29 cellular contexts compared by ENCODE assay signal in the genomic region with DNA sequence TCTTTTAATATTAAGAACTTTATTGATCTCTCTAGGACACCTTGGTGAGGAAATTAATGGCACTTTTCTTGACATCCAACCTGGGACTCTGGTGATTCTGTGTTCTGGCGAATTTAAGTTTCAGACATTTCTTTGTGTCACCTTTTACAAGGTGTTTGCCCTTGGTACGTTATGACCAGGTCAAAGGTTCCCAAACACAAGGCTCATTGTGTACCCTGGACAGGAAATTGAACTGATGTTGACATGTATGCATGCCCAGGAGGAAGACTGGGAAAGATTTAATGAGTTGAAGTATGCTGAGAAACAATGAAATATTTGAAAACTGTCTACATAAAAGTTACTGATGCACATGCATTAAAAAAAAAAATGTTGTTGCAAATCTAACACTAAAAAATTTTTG. TPM values are rescaled to one million over a fixed set of nuclear protein-coding genes. Genes with fewer than 3 reads are reported as not detected.
"Had no signal": no experiment of that assay in that cellular context is flagged by ENCODE, and none has a peak within 500 bp of the region (broad histone marks: within the 10 kb centered on the region; RNA-seq: fewer than 3 reads in every experiment).

No MANE protein-coding gene starts in this region.

- DNase-seq: activated CD4-positive, alpha-beta T cell treated with anti-CD3 and anti-CD28 coated beads, Interleukin-2, amount 10 ng/mL, durations not matched to agents 24 days and 14 days; activated CD4-positive, alpha-beta T cell treated with anti-CD3 and anti-CD28 coated beads, Interleukin-2, amount 50 U/mL, for 4 hours; activated CD8-positive, alpha-beta T cell treated with anti-CD3 and anti-CD28 coated beads for 36 hours; activated effector memory CD4-positive, alpha-beta T cell treated with anti-CD3 and anti-CD28 coated beads, Interleukin-2, amount 50 U/mL, for 16 hours; activated naive CD4-positive, alpha-beta T cell; activated naive CD4-positive, alpha-beta T cell treated with anti-CD3 and anti-CD28 coated beads, Interleukin-2, amount 50 U/mL, for 16 hours; activated T-cell treated with anti-CD3 and anti-CD28 coated beads, Interleukin-2, amount 50 U/mL, for 1 hour; activated T-cell treated with anti-CD3 and anti-CD28 coated beads, Interleukin-2, amount 50 U/mL, for 72 hours; adrenal gland; body of pancreas; NCI-H1092 treated with DMSO at 0.1 percent for 48 hours; NCI-H1417; NCI-H146; NCI-H187; NCI-H2081 treated with DMSO at 0.1 percent for 48 hours; NCI-H345; NCI-H524 treated with DMSO at 0.1 percent for 48 hours; PC-3; Peyer's patch; RPMI8226; SHP77 treated with DMSO at 0.1 percent for 48 hours; SK-N-SH had no signal

- H3K4me1 ChIP-seq: adrenal gland, breast epithelium, Peyer's patch had no signal

- H3K36me3 ChIP-seq: adrenal gland, breast epithelium, Peyer's patch, SJSA1 had no signal

- H3K9me3 Mint-ChIP-seq: activated CD4-positive, alpha-beta T cell treated with anti-CD3 and anti-CD28 coated beads, Interleukin-2, amount 10 ng/mL, durations not matched to agents 24 days and 14 days; activated T-helper 17 cell treated with anti-CD3 and anti-CD28 coated beads, Interleukin-2, amount 50 U/mL, for 72 hours; T-helper 1 cell treated with Interleukin-12 subunit alpha and Interleukin-12 subunit beta and Interleukin-4 antibody, amounts not matched to agents 30 μg/mL and 1 μg/mL, for 36 hours had no signal

- H3K27ac Mint-ChIP-seq: activated CD4-positive, alpha-beta T cell treated with anti-CD3 and anti-CD28 coated beads, Interleukin-2, amount 10 ng/mL, durations not matched to agents 24 days and 14 days; activated CD8-positive, alpha-beta T cell treated with anti-CD3 and anti-CD28 coated beads for 36 hours; activated T-cell treated with anti-CD3 and anti-CD28 coated beads, Interleukin-2, amount 50 U/mL, for 72 hours; activated T-helper 17 cell treated with anti-CD3 and anti-CD28 coated beads, Interleukin-2, amount 50 U/mL, for 72 hours; T-helper 1 cell treated with Interleukin-12 subunit alpha and Interleukin-12 subunit beta and Interleukin-4 antibody, amounts not matched to agents 30 μg/mL and 1 μg/mL, for 36 hours; T-helper 2 cell treated with Interferon-gamma antibody and Interleukin-4, amounts not matched to agents 5 μg/mL and 100 μg/mL, for 36 hours had no signal

- H3K4me3 Mint-ChIP-seq: activated CD4-positive, alpha-beta T cell treated with anti-CD3 and anti-CD28 coated beads, Interleukin-2, amount 10 ng/mL, durations not matched to agents 24 days and 14 days; activated CD8-positive, alpha-beta T cell treated with anti-CD3 and anti-CD28 coated beads for 36 hours; activated T-cell treated with anti-CD3 and anti-CD28 coated beads, Interleukin-2, amount 50 U/mL, for 72 hours; activated T-helper 17 cell treated with anti-CD3 and anti-CD28 coated beads, Interleukin-2, amount 50 U/mL, for 72 hours; T-helper 1 cell treated with Interleukin-12 subunit alpha and Interleukin-12 subunit beta and Interleukin-4 antibody, amounts not matched to agents 30 μg/mL and 1 μg/mL, for 36 hours; T-helper 2 cell treated with Interferon-gamma antibody and Interleukin-4, amounts not matched to agents 5 μg/mL and 100 μg/mL, for 36 hours had no signal

- H3K9me3 ChIP-seq: adrenal gland, body of pancreas, breast epithelium, Peyer's patch, SJSA1, SK-N-SH had no signal

- H3K27me3 ChIP-seq: adrenal gland, body of pancreas, breast epithelium, Peyer's patch, SJSA1 had no signal

- H3K27ac ChIP-seq: adrenal gland, body of pancreas, breast epithelium, KMS-11, Peyer's patch, SJSA1 had no signal

- ATAC-seq: activated CD8-positive, alpha-beta T cell treated with anti-CD3 and anti-CD28 coated beads for 36 hours; activated T-cell treated with anti-CD3 and anti-CD28 coated beads, Interleukin-2, amount 50 U/mL, for 72 hours; activated T-helper 17 cell treated with anti-CD3 and anti-CD28 coated beads, Interleukin-2, amount 50 U/mL, for 72 hours; body of pancreas; PC-3 had no signal

- H3K4me3 ChIP-seq: adrenal gland, body of pancreas, breast epithelium, Peyer's patch, SJSA1 had no signal

RNA-seq across cellular contexts. Expression of a gene that starts 22.2 kb away (rescaled TPM):
- total RNA-seq: activated CD4-positive, alpha-beta T cell treated with anti-CD3 and anti-CD28 coated beads, Interleukin-2, amount 10 ng/mL, durations not matched to agents 24 days and 14 days; astrocyte; SJSA1 had no signal
